8 cellular contexts compared by ENCODE assay signal in genomic region chr2:128321784-128322650, GRCh38. TPM values are rescaled to one million over a fixed set of nuclear protein-coding genes. Genes with fewer than 3 reads are reported as not detected.
DNase-seq lines count a peak whose midpoint lies in the region; ATAC-seq and TF ChIP-seq lines count a peak whose summit lies in the region.

No MANE protein-coding gene starts in this region.

- H3K27ac ChIP-seq in SU-DHL-6 (ENCODE audit: low read depth, low read length) (no peak overlapping the region), left ventricle myocardium inferior (replicated peaks) (peak overlapping the region; percentile 85), psoas muscle (peak overlapping the region; percentile 93), urinary bladder (ENCODE audit: low read depth) (peak overlapping the region; percentile 60)

- DNase-seq in HAP-1 (ENCODE audit: low spot score in 2 of 2) (peak; percentile 75 to 88), left ventricle myocardium inferior (peak; percentile 88), psoas muscle (peak; percentile 89 to 91)
- peak; percentile 86 for DNase-seq in activated naive CD8-positive, alpha-beta T cell treated with anti-CD3 and anti-CD28 coated beads, Interleukin-2, amount 50 U/mL, for 24 hours

- peak overlapping the region; percentile 99 for H3K9ac ChIP-seq in Loucy (ENCODE audit: low read depth, low read length, poor library complexity, severe bottlenecking)
- H3K9ac ChIP-seq in SU-DHL-6 (ENCODE audit: low read length): peak overlapping the region; percentile 36; the same call in 1 of the 2 replicates

- H3K9me2 ChIP-seq in Loucy (replicated peaks; ENCODE audit: low read depth, low read length): no peaks in the 10 kb centered on the region
- no peaks in the 10 kb centered on the region for H3K9me2 ChIP-seq in SU-DHL-6 (replicated peaks; ENCODE audit: insufficient read depth, low read length)

- no peaks in the 10 kb centered on the region for H3K9me3 Mint-ChIP-seq in activated naive CD8-positive, alpha-beta T cell treated with anti-CD3 and anti-CD28 coated beads, Interleukin-2, amount 50 U/mL, for 24 hours

- H3K4me3 ChIP-seq in HAP-1 (peak overlapping the region; percentile 38), Loucy (ENCODE audit: low read length, poor library complexity, severe bottlenecking) (peak overlapping the region; percentile 86), SU-DHL-6 (ENCODE audit: insufficient read depth, low read length, poor library complexity, severe bottlenecking) (peak overlapping the region; percentile 37), left ventricle myocardium inferior (peak overlapping the region; percentile 73), psoas muscle (peak overlapping the region; percentile 80), urinary bladder (ENCODE audit: low read depth, low read length) (peak overlapping the region; percentile 51)

- peak; percentile 39 for ATAC-seq in activated naive CD8-positive, alpha-beta T cell treated with anti-CD3 and anti-CD28 coated beads, Interleukin-2, amount 50 U/mL, for 24 hours
- peak; percentile 76 to 79 (median 78) for ATAC-seq in psoas muscle

- H3K9me3 ChIP-seq in HAP-1 (no peaks in the 10 kb centered on the region), Loucy (ENCODE audit: insufficient read depth, low read depth, low read length) (no peaks in the 10 kb centered on the region), SU-DHL-6 (ENCODE audit: insufficient read depth, low read length) (no peaks in the 10 kb centered on the region), left ventricle myocardium inferior (replicated peaks) (no peaks in the 10 kb centered on the region), psoas muscle (no peaks in the 10 kb centered on the region)

- H3K4me3 Mint-ChIP-seq in activated naive CD8-positive, alpha-beta T cell treated with anti-CD3 and anti-CD28 coated beads, Interleukin-2, amount 50 U/mL, for 24 hours: peak overlapping the region; percentile 59

- H3K27me3 ChIP-seq in HAP-1 (ENCODE audit: low read depth) (no peaks in the 10 kb centered on the region), Loucy (ENCODE audit: insufficient read depth, low read length, poor library complexity, severe bottlenecking) (peaks cover 8% of the 10 kb centered on the region), SU-DHL-6 (ENCODE audit: low read length) (no peaks in the 10 kb centered on the region), left ventricle myocardium inferior (ENCODE audit: low read depth) (no peaks in the 10 kb centered on the region), psoas muscle (ENCODE audit: insufficient read depth in 3 of 3, low read length in 2 of 3) (no peaks in the 10 kb centered on the region)

- in situ Hi-C loops in HAP-1 (cut with MboI; ENCODE audit: low sequenced_read_pairs): no loop called here

- no peaks in the 10 kb centered on the region; the same call in 1 of the 2 replicates for H3K4me1 ChIP-seq in HAP-1
- peaks cover 51% of the 10 kb centered on the region for H3K4me1 ChIP-seq in Loucy (ENCODE audit: insufficient read depth, low read length, poor library complexity, severe bottlenecking)
- peaks cover 50% of the 10 kb centered on the region for H3K4me1 ChIP-seq in left ventricle myocardium inferior
- H3K4me1 ChIP-seq in psoas muscle: peaks cover 13% of the 10 kb centered on the region
- peaks cover 2% of the 10 kb centered on the region for H3K4me1 ChIP-seq in urinary bladder (ENCODE audit: insufficient read depth)

- no peaks in the 10 kb centered on the region for H3K27me3 Mint-ChIP-seq in activated naive CD8-positive, alpha-beta T cell treated with anti-CD3 and anti-CD28 coated beads, Interleukin-2, amount 50 U/mL, for 24 hours

- H3K27ac Mint-ChIP-seq in activated naive CD8-positive, alpha-beta T cell treated with anti-CD3 and anti-CD28 coated beads, Interleukin-2, amount 50 U/mL, for 24 hours: peak overlapping the region; percentile 59

- H4K20me1 ChIP-seq in Loucy (ENCODE audit: insufficient read depth, low read length, poor library complexity, severe bottlenecking) (peaks cover 9% of the 10 kb centered on the region), SU-DHL-6 (ENCODE audit: low read depth, low read length) (no peaks in the 10 kb centered on the region; the same call in 1 of the 2 replicates)

- TF ChIP-seq CTCF in Loucy (conservative IDR thresholded peaks at IDR 0.05; ENCODE audit: low read length) (peak; percentile 81), SU-DHL-6 (IDR thresholded peaks at IDR 0.05; ENCODE audit: insufficient read depth, low read length, poor library complexity, severe bottlenecking) (peak; percentile 77), left ventricle myocardium inferior (IDR thresholded peaks at IDR 0.05; ENCODE audit: borderline replicate concordance) (peak; percentile 99), psoas muscle (IDR thresholded peaks at IDR 0.05) (peak; percentile 97)

- WGBS in psoas muscle, 3 donors: 1 to 3% (median 1%) methylated on average over 81 to 89 of the region's 89 CpGs
- WGBS in urinary bladder: 1% methylated on average over 89 of the region's 89 CpGs

- peak; percentile 11 for TF ChIP-seq POLR2A in GM10847 (IDR thresholded peaks at IDR 0.05; ENCODE audit: extremely low read depth, insufficient read length)

- no peaks in the 10 kb centered on the region for H3K36me3 Mint-ChIP-seq in activated naive CD8-positive, alpha-beta T cell treated with anti-CD3 and anti-CD28 coated beads, Interleukin-2, amount 50 U/mL, for 24 hours (ENCODE audit: low read depth)

- peaks cover 11% of the 10 kb centered on the region for H3K4me1 Mint-ChIP-seq in activated naive CD8-positive, alpha-beta T cell treated with anti-CD3 and anti-CD28 coated beads, Interleukin-2, amount 50 U/mL, for 24 hours

- H3K79me2 ChIP-seq in Loucy (ENCODE audit: insufficient read depth, low read length): peaks cover 64% of the 10 kb centered on the region
- H3K79me2 ChIP-seq in SU-DHL-6 (ENCODE audit: insufficient read depth, low read length): peaks cover 2% of the 10 kb centered on the region

- H3K36me3 ChIP-seq in HAP-1 (replicated peaks) (no peaks in the 10 kb centered on the region), Loucy (ENCODE audit: insufficient read depth, low read length) (0 out of 2 replicates have a peak, but pooled peaks cover 6% of the 10 kb centered on the region), SU-DHL-6 (ENCODE audit: low read length) (no peaks in the 10 kb centered on the region), left ventricle myocardium inferior (no peaks in the 10 kb centered on the region), psoas muscle (ENCODE audit: insufficient read depth in 1 of 2, low read depth in 1 of 2) (no peaks in the 10 kb centered on the region), urinary bladder (ENCODE audit: insufficient read depth) (no peaks in the 10 kb centered on the region)

- peak overlapping the region; percentile 88 for H3K4me2 ChIP-seq in Loucy (ENCODE audit: low read depth, low read length, poor library complexity, severe bottlenecking)
- peak overlapping the region; percentile 52 for H3K4me2 ChIP-seq in SU-DHL-6 (ENCODE audit: low read depth, low read length, poor library complexity, severe bottlenecking)

- H2AFZ ChIP-seq in Loucy (ENCODE audit: low read length) (peak overlapping the region; percentile 64), SU-DHL-6 (ENCODE audit: low read depth, low read length, severe bottlenecking) (no peak overlapping the region)

- H3F3A ChIP-seq in Loucy (ENCODE audit: low read depth) (0 out of 2 replicates have a peak, but pooled peaks cover 6% of the 10 kb centered on the region), SU-DHL-6 (ENCODE audit: insufficient read depth) (no peaks in the 10 kb centered on the region)

- intact Hi-C loops in left ventricle myocardium inferior (cut with micrococcal nuclease) (no loop called here), psoas muscle (cut with DNase I) (no loop called here)

RNA-seq across cellular contexts. Expression of gene HS6ST1, which starts 3.3 kb away (rescaled TPM):
- 26.7 TPM for total RNA-seq in left ventricle myocardium inferior
- total RNA-seq in psoas muscle: 10 to 100 TPM; 29.3 to 68.7 (median 44.6) TPM
- 10 to 100 TPM; 13.6 to 90.9 (median 20.0) TPM for polyA plus RNA-seq in psoas muscle
- 16.9 TPM for total RNA-seq in urinary bladder
- 40.0 TPM for polyA plus RNA-seq in urinary bladder
